Comparison of ENCODE assay signal across 8 cellular contexts in the genomic region with DNA sequence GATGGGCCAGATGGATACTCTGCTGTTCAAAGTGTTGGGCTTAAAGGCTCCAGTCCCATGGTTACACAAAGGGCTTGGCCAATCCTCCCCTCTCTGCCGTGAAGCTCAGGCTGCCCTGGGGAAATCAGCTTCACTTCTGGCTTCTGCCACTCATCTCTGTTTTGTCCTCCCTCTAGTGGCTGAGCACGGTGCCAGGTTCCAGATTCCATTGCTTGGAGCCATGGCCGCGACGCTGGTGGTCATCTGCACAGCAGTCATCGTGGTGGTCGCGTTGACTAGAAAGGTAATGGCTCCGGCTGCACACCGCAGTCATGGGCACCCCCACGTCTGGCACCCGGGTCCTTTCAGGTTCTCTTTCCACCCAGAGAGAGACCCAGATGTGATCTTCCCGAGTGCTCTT.
DNase-seq lines count a peak whose midpoint lies in the region; ATAC-seq, FAIRE-seq and TF ChIP-seq lines count a peak whose summit lies in the region.

No MANE protein-coding gene starts in this region.

- TF ChIP-seq CTCF in WI38 (IDR thresholded peaks at IDR 0.05; ENCODE audit: low read depth, low read length), result peak; percentile 24; the same call in 1 of the 2 replicates

- peak; percentile 13 for DNase-seq in NCI-H510A treated with DMSO at 0.1 percent for 48 hours (lab: John Stamatoyannopoulos, UW)
- no peak for DNase-seq in NCI-H510A (lab: John Stamatoyannopoulos, UW)
- DNase-seq in HuH-7 (ENCODE audit: low spot score), result peak; percentile 89
- DNase-seq in glomerular visceral epithelial cell (ENCODE audit: extremely low spot score), result peak; percentile 18
- peak; percentile 87 for DNase-seq in urothelium cell line (ENCODE audit: low spot score)
- no peak for DNase-seq in UCSD-AML1 (lab: John Stamatoyannopoulos, UW; ENCODE audit: unreplicated experiment)

- peak; percentile 89 for FAIRE-seq in urothelium cell line (lab: Jason Lieb, UNC)

- ATAC-seq in GM19397 (IDR thresholded peaks at IDR 0.05; ENCODE audit: unreplicated experiment), result no peak

- H3K4me3 ChIP-seq in WI38 (ENCODE audit: low read depth, low read length), result no peak overlapping the region

Comparison
In these comparisons a context has a peak if more than half of its experiments do, and no peak if none do; other contexts are left out.
1. DNase-seq: peak in NCI-H510A treated with DMSO at 0.1 percent for 48 hours (single experiment), HuH-7 (single experiment), glomerular visceral epithelial cell (single experiment) and urothelium cell line (single experiment); none in NCI-H510A (single experiment) and UCSD-AML1 (single experiment).